Comparison of ENCODE assay signal across 34 cellular contexts in genomic region chr7:5793361-5794072, GRCh38.
"Had no signal": no experiment of that assay in that cellular context is flagged by ENCODE, and none has a peak within 500 bp of the region (broad histone marks: within the 10 kb centered on the region; RNA-seq: fewer than 3 reads in every experiment).

No MANE protein-coding gene starts in this region.

- H3K27ac ChIP-seq: KMS-11 had no signal

- H3K4me2 ChIP-seq: KMS-11 had no signal

- H3K9ac ChIP-seq: KMS-11 had no signal

- H3K4me3 ChIP-seq: MG63 had no signal

- DNase-seq: Karpas-422, Kasumi-1, MG63, MM.1S, MV-4-11, NCI-H1048, NCI-H1092, NCI-H1092 treated with DMSO at 0.1 percent for 48 hours, NCI-H1105, NCI-H1105 treated with DMSO at 0.1 percent for 48 hours, NCI-H1417, NCI-H1417 treated with DMSO at 0.1 percent for 48 hours, NCI-H1436, NCI-H1436 treated with DMSO at 0.1 percent for 48 hours, NCI-H146, NCI-H1694, NCI-H1694 treated with DMSO at 0.1 percent for 48 hours, NCI-H187, NCI-H187 treated with DMSO at 0.1 percent for 48 hours, NCI-H1930, NCI-H2029, NCI-H2029 treated with DMSO at 0.1 percent for 48 hours, NCI-H2081, NCI-H2081 treated with DMSO at 0.1 percent for 48 hours, NCI-H2107, NCI-H2171, NCI-H2171 treated with DMSO at 0.1 percent for 48 hours, NCI-H2227 treated with DMSO at 0.1 percent for 48 hours, NCI-H226, NCI-H345, NCI-H446, NCI-H446 treated with DMSO at 0.1 percent for 48 hours, NCI-H510A had no signal

- H3K36me3 ChIP-seq: MG63 had no signal

- H3K9me3 ChIP-seq: MG63 had no signal

- H3K27me3 ChIP-seq: MG63 had no signal
